Comparison of ENCODE assay signal across 31 cellular contexts in the genomic region with DNA sequence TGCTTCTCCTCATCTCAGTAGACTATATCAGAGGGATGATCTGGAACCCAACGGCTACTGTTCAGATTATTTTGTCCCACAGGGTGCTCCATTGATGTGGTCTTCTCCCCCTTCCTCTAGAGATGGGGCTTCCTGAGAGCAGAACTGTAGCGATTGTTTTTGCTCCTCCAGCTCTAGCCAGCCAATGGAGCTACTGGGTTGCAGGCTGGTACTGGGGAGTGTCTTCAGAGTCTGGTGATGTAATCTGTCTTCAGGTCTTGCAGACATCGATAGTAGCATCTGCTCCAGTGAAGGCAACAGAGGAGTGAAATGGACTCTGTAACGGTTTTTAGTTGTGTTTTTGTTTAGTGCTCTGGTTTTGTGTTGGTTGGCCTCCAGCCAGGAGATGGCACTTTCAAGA.
DNase-seq lines count a peak whose midpoint lies in the region; ATAC-seq, FAIRE-seq and TF ChIP-seq lines count a peak whose summit lies in the region.
"Had no signal": no experiment of that assay in that cellular context is flagged by ENCODE, and none has a peak within 500 bp of the region (broad histone marks: within the 10 kb centered on the region; RNA-seq: fewer than 3 reads in every experiment).

No MANE protein-coding gene starts in this region.

- FAIRE-seq in small intestine (lab: Jason Lieb, UNC) = no peak
- FAIRE-seq: A549, GM18507, GM19239, urothelium cell line had no signal

- POLR2A ChIA-PET in activated CD4-positive, alpha-beta T cell treated with anti-CD3 and anti-CD28 coated beads, Interleukin-2, amount 10 ng/mL, durations not matched to agents 7 days and 5 days (lab: Charles Lee) = no interaction called here
- POLR2A ChIA-PET in CD8-positive, alpha-beta T cell (lab: Charles Lee) = interaction anchor here (1.1 to 1.5 kb wide), 3 partner anchors 10 to 87 kb away, joined by 3 to 5 read pairs (median 4); no protein-coding TSS in a partner anchor
- POLR2A ChIA-PET in activated CD4-positive, alpha-beta memory T cell treated with anti-CD3 and anti-CD28 coated beads, Interleukin-2, amount 10 ng/mL, durations not matched to agents 7 days and 5 days (lab: Charles Lee) = interaction anchor here (1.7 kb wide), 1 partner anchor 14 kb away, joined by 4 read pairs; no protein-coding TSS in a partner anchor
- POLR2A ChIA-PET in naive thymus-derived CD4-positive, alpha-beta T cell (lab: Charles Lee) = interaction anchor here (1.5 to 1.9 kb wide), 3 partner anchors 19 to 28 kb away, joined by 4 to 5 read pairs (median 4); no protein-coding TSS in a partner anchor

- 64 to 78% (median 70%) methylated on average over 4 of the region's 4 CpGs for WGBS in small intestine, 3 donors

- H3K9me3 Mint-ChIP-seq in activated CD4-positive, alpha-beta T cell treated with anti-CD3 and anti-CD28 coated beads, Interleukin-2, amount 10 ng/mL, durations not matched to agents 7 days and 5 days = peaks cover 52% of the 10 kb centered on the region
- peaks cover 16% of the 10 kb centered on the region for H3K9me3 Mint-ChIP-seq in CD8-positive, alpha-beta T cell
- H3K9me3 Mint-ChIP-seq in activated CD4-positive, alpha-beta memory T cell treated with anti-CD3 and anti-CD28 coated beads, Interleukin-2, amount 10 ng/mL, durations not matched to agents 7 days and 5 days = peaks cover 50% of the 10 kb centered on the region
- peaks cover 8 to 73% (median 25%) of the 10 kb centered on the region in 11 donors for H3K9me3 Mint-ChIP-seq in naive thymus-derived CD4-positive, alpha-beta T cell

- H3K4me1 ChIP-seq in CD8-positive, alpha-beta T cell (ENCODE audit: insufficient read depth, low read length) = peaks cover 16% of the 10 kb centered on the region
- H3K4me1 ChIP-seq in naive thymus-derived CD4-positive, alpha-beta T cell (ENCODE audit: control insufficient read depth in 2 of 2, insufficient read depth in 2 of 2, low read length in 2 of 2) = peaks cover 0 to 7% of the 10 kb centered on the region in 2 donors
- H3K4me1 ChIP-seq in small intestine (ENCODE audit: control insufficient read depth in 2 of 2, insufficient read depth in 1 of 2, low read depth in 1 of 2, low read length in 1 of 2) = no peaks in the 10 kb centered on the region
- H3K4me1 ChIP-seq: A549, adrenal gland, body of pancreas had no signal

- peaks cover 5% of the 10 kb centered on the region for H3K9me3 ChIP-seq in CD8-positive, alpha-beta T cell (ENCODE audit: low read length)
- H3K9me3 ChIP-seq in naive thymus-derived CD4-positive, alpha-beta T cell (ENCODE audit: control insufficient read depth in 2 of 3, low read length in 3 of 3) = peaks cover 0 to 5% (median 0%) of the 10 kb centered on the region in 3 experiments
- no peaks in the 10 kb centered on the region for H3K9me3 ChIP-seq in small intestine (ENCODE audit: control insufficient read depth, low read depth)
- H3K9me3 ChIP-seq: A549, adrenal gland, body of pancreas, mucosa of descending colon, thoracic aorta had no signal

- ATAC-seq in CD8-positive, alpha-beta T cell = peak; percentile 83
- peak; percentile 90 for ATAC-seq in naive thymus-derived CD4-positive, alpha-beta T cell
- no peak for ATAC-seq in GM19452 (IDR thresholded peaks at IDR 0.05; ENCODE audit: unreplicated experiment)
- ATAC-seq: A549; body of pancreas; esophagus mucosa; left colon; mucosa of descending colon; stimulated activated naive B cell treated with anti-CD40 and anti-IgM and Interleukin-4, amounts not matched to agents 10 μg/mL and 1 μg/mL and 100 μg/mL, for 72 hours had no signal

- peaks cover 33% of the 10 kb centered on the region for H3K4me1 Mint-ChIP-seq in activated CD4-positive, alpha-beta T cell treated with anti-CD3 and anti-CD28 coated beads, Interleukin-2, amount 10 ng/mL, durations not matched to agents 7 days and 5 days
- peaks cover 54% of the 10 kb centered on the region for H3K4me1 Mint-ChIP-seq in CD8-positive, alpha-beta T cell (ENCODE audit: low read depth)
- H3K4me1 Mint-ChIP-seq in activated CD4-positive, alpha-beta memory T cell treated with anti-CD3 and anti-CD28 coated beads, Interleukin-2, amount 10 ng/mL, durations not matched to agents 7 days and 5 days = peaks cover 27% of the 10 kb centered on the region
- peaks cover 1 to 62% (median 48%) of the 10 kb centered on the region in 7 donors for H3K4me1 Mint-ChIP-seq in naive thymus-derived CD4-positive, alpha-beta T cell
- H3K4me1 Mint-ChIP-seq: nephron progenitor cell; stimulated activated naive B cell treated with anti-CD40 and anti-IgM and Interleukin-4, amounts not matched to agents 10 μg/mL and 1 μg/mL and 100 μg/mL, for 72 hours had no signal

- H3K27me3 ChIP-seq in CD8-positive, alpha-beta T cell (ENCODE audit: insufficient read depth, low read length) = no peaks in the 10 kb centered on the region
- no peaks in the 10 kb centered on the region for H3K27me3 ChIP-seq in naive thymus-derived CD4-positive, alpha-beta T cell (ENCODE audit: control insufficient read depth in 2 of 2, insufficient read depth in 2 of 2, low read length in 2 of 2)
- H3K27me3 ChIP-seq in small intestine (ENCODE audit: control insufficient read depth in 2 of 2, insufficient read depth in 2 of 2, low read length in 2 of 2) = no peaks in the 10 kb centered on the region
- H3K27me3 ChIP-seq: body of pancreas had no signal

- no peak for TF ChIP-seq CTCF in CD8-positive, alpha-beta T cell (IDR thresholded peaks at IDR 0.05)

- H3K27ac Mint-ChIP-seq in activated CD4-positive, alpha-beta T cell treated with anti-CD3 and anti-CD28 coated beads, Interleukin-2, amount 10 ng/mL, durations not matched to agents 7 days and 5 days = peak overlapping the region; percentile 46
- H3K27ac Mint-ChIP-seq in CD8-positive, alpha-beta T cell = peak overlapping the region; percentile 69
- peak overlapping the region; percentile 16 for H3K27ac Mint-ChIP-seq in activated CD4-positive, alpha-beta memory T cell treated with anti-CD3 and anti-CD28 coated beads, Interleukin-2, amount 10 ng/mL, durations not matched to agents 7 days and 5 days
- H3K27ac Mint-ChIP-seq in naive thymus-derived CD4-positive, alpha-beta T cell = peak overlapping the region in 5 of 9 donors; percentile 22 to 86 (median 25)
- H3K27ac Mint-ChIP-seq: nephron progenitor cell; stimulated activated naive B cell treated with anti-CD40 and anti-IgM and Interleukin-4, amounts not matched to agents 10 μg/mL and 1 μg/mL and 100 μg/mL, for 72 hours had no signal

- H3K4me3 ChIP-seq in CD8-positive, alpha-beta T cell (ENCODE audit: low read depth, low read length) = no peak overlapping the region
- no peak overlapping the region for H3K4me3 ChIP-seq in naive thymus-derived CD4-positive, alpha-beta T cell (ENCODE audit: low read length)
- no peak overlapping the region for H3K4me3 ChIP-seq in small intestine (ENCODE audit: low read depth in 1 of 2, low read length in 2 of 2)
- H3K4me3 ChIP-seq: A549, adrenal gland, body of pancreas, mucosa of descending colon, thoracic aorta had no signal

- DNase-seq in activated CD4-positive, alpha-beta T cell treated with anti-CD3 and anti-CD28 coated beads, Interleukin-2, amount 10 ng/mL, durations not matched to agents 7 days and 5 days = peak; percentile 15
- no peak for DNase-seq in activated CD4-positive, alpha-beta T cell treated with anti-CD3 and anti-CD28 coated beads, Interleukin-2, amount 50 U/mL, for 1 hour
- DNase-seq in CD8-positive, alpha-beta T cell = peak in 1 of 7 experiments; percentile 28
- no peak for DNase-seq in activated CD4-positive, alpha-beta memory T cell treated with anti-CD3 and anti-CD28 coated beads, Interleukin-2, amount 10 ng/mL, durations not matched to agents 7 days and 5 days
- DNase-seq in naive thymus-derived CD4-positive, alpha-beta T cell = peak in 3 of 9 donors; percentile 1 to 8 (median 7)
- no peak for DNase-seq in small intestine
- DNase-seq in DMS114 treated with DMSO at 0.1 percent for 48 hours (lab: John Stamatoyannopoulos, UW; ENCODE audit: unreplicated experiment) = no peak
- DNase-seq: activated CD4-positive, alpha-beta T cell treated with anti-CD3 and anti-CD28 coated beads for 48 hours; activated effector memory CD4-positive, alpha-beta T cell treated with Interleukin-2 at 50 U/mL for 16 hours; adrenal gland; body of pancreas; DMS 273 treated with DMSO at 0.1 percent for 48 hours; glutamatergic neuron; H7; KG1; left colon; mucosa of descending colon; NCI-H1105; NCI-H187 treated with DMSO at 0.1 percent for 48 hours; NCI-H524 treated with DMSO at 0.1 percent for 48 hours; nephron progenitor cell; Right ventricle myocardium superior; stimulated activated naive B cell treated with anti-CD40 and anti-IgM and Interleukin-4, amounts not matched to agents 10 μg/mL and 1 μg/mL and 100 μg/mL, for 72 hours; T-helper 9 cell had no signal

- peaks cover 36% of the 10 kb centered on the region for H3K36me3 Mint-ChIP-seq in activated CD4-positive, alpha-beta T cell treated with anti-CD3 and anti-CD28 coated beads, Interleukin-2, amount 10 ng/mL, durations not matched to agents 7 days and 5 days (ENCODE audit: low read depth)
- H3K36me3 Mint-ChIP-seq in CD8-positive, alpha-beta T cell = peaks cover 12% of the 10 kb centered on the region
- H3K36me3 Mint-ChIP-seq in activated CD4-positive, alpha-beta memory T cell treated with anti-CD3 and anti-CD28 coated beads, Interleukin-2, amount 10 ng/mL, durations not matched to agents 7 days and 5 days (ENCODE audit: low read depth) = peaks cover 30% of the 10 kb centered on the region
- H3K36me3 Mint-ChIP-seq in naive thymus-derived CD4-positive, alpha-beta T cell = peaks cover 0 to 69% (median 18%) of the 10 kb centered on the region in 5 donors
- H3K36me3 Mint-ChIP-seq: stimulated activated naive B cell treated with anti-CD40 and anti-IgM and Interleukin-4, amounts not matched to agents 10 μg/mL and 1 μg/mL and 100 μg/mL, for 72 hours had no signal

- no peaks in the 10 kb centered on the region for H3K27me3 Mint-ChIP-seq in activated CD4-positive, alpha-beta T cell treated with anti-CD3 and anti-CD28 coated beads, Interleukin-2, amount 10 ng/mL, durations not matched to agents 7 days and 5 days
- no peaks in the 10 kb centered on the region for H3K27me3 Mint-ChIP-seq in CD8-positive, alpha-beta T cell (ENCODE audit: low read depth)
- H3K27me3 Mint-ChIP-seq in activated CD4-positive, alpha-beta memory T cell treated with anti-CD3 and anti-CD28 coated beads, Interleukin-2, amount 10 ng/mL, durations not matched to agents 7 days and 5 days = no peaks in the 10 kb centered on the region
- H3K27me3 Mint-ChIP-seq in naive thymus-derived CD4-positive, alpha-beta T cell = no peaks in the 10 kb centered on the region

- H3K27ac ChIP-seq in CD8-positive, alpha-beta T cell (ENCODE audit: low read depth, low read length) = no peak overlapping the region
- H3K27ac ChIP-seq in naive thymus-derived CD4-positive, alpha-beta T cell (ENCODE audit: low read depth, low read length) = no peak overlapping the region
- no peak overlapping the region for H3K27ac ChIP-seq in small intestine (ENCODE audit: low read depth in 1 of 2, low read length in 1 of 2)
- H3K27ac ChIP-seq: A549, adrenal gland, body of pancreas, thoracic aorta had no signal

- CTCF ChIA-PET in activated CD4-positive, alpha-beta T cell treated with anti-CD3 and anti-CD28 coated beads, Interleukin-2, amount 10 ng/mL, durations not matched to agents 7 days and 5 days (lab: Charles Lee) = interaction anchor here (0.6 to 2.0 kb wide), 8 partner anchors 9 to 176 kb away, joined by 3 to 7 read pairs (median 3); no protein-coding TSS in a partner anchor
- CTCF ChIA-PET in CD8-positive, alpha-beta T cell (lab: Charles Lee) = interaction anchor here (0.9 to 1.9 kb wide), 3 partner anchors 16 to 1140 kb away, joined by 3 to 6 read pairs (median 4); no protein-coding TSS in a partner anchor
- CTCF ChIA-PET in activated CD4-positive, alpha-beta memory T cell treated with anti-CD3 and anti-CD28 coated beads, Interleukin-2, amount 10 ng/mL, durations not matched to agents 7 days and 5 days (lab: Charles Lee) = no interaction called here
- CTCF ChIA-PET in naive thymus-derived CD4-positive, alpha-beta T cell (lab: Charles Lee) = interaction anchor here (0.6 to 1.7 kb wide), 6 partner anchors 14 to 741 kb away, joined by 3 to 4 read pairs (median 4); no protein-coding TSS in a partner anchor

- intact Hi-C loops in CD8-positive, alpha-beta T cell (cut with DNase I, micrococcal nuclease) = no loop called here
- intact Hi-C loops in naive thymus-derived CD4-positive, alpha-beta T cell (cut with micrococcal nuclease) = no loop called here

- H3K4me3 Mint-ChIP-seq in activated CD4-positive, alpha-beta T cell treated with anti-CD3 and anti-CD28 coated beads, Interleukin-2, amount 10 ng/mL, durations not matched to agents 7 days and 5 days = no peak overlapping the region
- H3K4me3 Mint-ChIP-seq in CD8-positive, alpha-beta T cell = no peak overlapping the region
- no peak overlapping the region for H3K4me3 Mint-ChIP-seq in activated CD4-positive, alpha-beta memory T cell treated with anti-CD3 and anti-CD28 coated beads, Interleukin-2, amount 10 ng/mL, durations not matched to agents 7 days and 5 days
- H3K4me3 Mint-ChIP-seq in naive thymus-derived CD4-positive, alpha-beta T cell = peak overlapping the region in 7 of 10 donors; percentile 23 to 66 (median 25)
- H3K4me3 Mint-ChIP-seq: nephron progenitor cell; stimulated activated naive B cell treated with anti-CD40 and anti-IgM and Interleukin-4, amounts not matched to agents 10 μg/mL and 1 μg/mL and 100 μg/mL, for 72 hours had no signal

- no peaks in the 10 kb centered on the region for H3K36me3 ChIP-seq in CD8-positive, alpha-beta T cell (ENCODE audit: insufficient read depth, low read length)
- H3K36me3 ChIP-seq in naive thymus-derived CD4-positive, alpha-beta T cell (ENCODE audit: control insufficient read depth in 2 of 3, insufficient read depth in 3 of 3, low read length in 3 of 3) = no peaks in the 10 kb centered on the region
- no peaks in the 10 kb centered on the region for H3K36me3 ChIP-seq in small intestine (ENCODE audit: control insufficient read depth in 2 of 2, insufficient read depth in 2 of 2, low read length in 2 of 2)
- H3K36me3 ChIP-seq: adrenal gland, thoracic aorta had no signal

Comparison
In these comparisons a context has a peak if more than half of its experiments do, and no peak if none do; other contexts are left out.
1. H3K27ac Mint-ChIP-seq: peak in every context shown above with its lines; median percentile 69 in CD8-positive, alpha-beta T cell; 46 in activated CD4-positive, alpha-beta T cell treated with anti-CD3 and anti-CD28 coated beads, Interleukin-2, amount 10 ng/mL, durations not matched to agents 7 days and 5 days; 25 in naive thymus-derived CD4-positive, alpha-beta T cell; 16 in activated CD4-positive, alpha-beta memory T cell treated with anti-CD3 and anti-CD28 coated beads, Interleukin-2, amount 10 ng/mL, durations not matched to agents 7 days and 5 days.
2. H3K4me3 Mint-ChIP-seq: peak in naive thymus-derived CD4-positive, alpha-beta T cell (7 of 10); none in activated CD4-positive, alpha-beta T cell treated with anti-CD3 and anti-CD28 coated beads, Interleukin-2, amount 10 ng/mL, durations not matched to agents 7 days and 5 days (single experiment), CD8-positive, alpha-beta T cell (single experiment) and activated CD4-positive, alpha-beta memory T cell treated with anti-CD3 and anti-CD28 coated beads, Interleukin-2, amount 10 ng/mL, durations not matched to agents 7 days and 5 days (single experiment).